ENCODE assay signal across 30 cellular contexts in genomic region chr6:141846639-141847038, GRCh38.
DNase-seq lines count a peak whose midpoint lies in the region; ATAC-seq and TF ChIP-seq lines count a peak whose summit lies in the region.
"Had no signal": no experiment of that assay in that cellular context is flagged by ENCODE, and none has a peak within 500 bp of the region (broad histone marks: within the 10 kb centered on the region; RNA-seq: fewer than 3 reads in every experiment).

No MANE protein-coding gene starts in this region.

- no peaks in the 10 kb centered on the region for H3K36me3 ChIP-seq in effector memory CD4-positive, alpha-beta T cell (ENCODE audit: control insufficient read depth, insufficient read depth, low read length)
- H3K36me3 ChIP-seq in smooth muscle cell (ENCODE audit: low read depth) = no peaks in the 10 kb centered on the region
- H3K36me3 ChIP-seq: BE2C, HAP-1, MG63, SJSA1 had no signal

- no peak for DNase-seq in activated CD8-positive, alpha-beta memory T cell treated with anti-CD3 and anti-CD28 coated beads, Interleukin-2, amount 10 ng/mL, durations not matched to agents 7 days and 5 days
- DNase-seq in activated CD8-positive, alpha-beta memory T cell treated with anti-CD3 and anti-CD28 coated beads, Interleukin-2, amount 50 U/mL, for 4 hours = no peak
- no peak for DNase-seq in T-helper 17 cell
- DNase-seq in effector memory CD4-positive, alpha-beta T cell = no peak
- no peak for DNase-seq in MV-4-11 (lab: John Stamatoyannopoulos, UW)
- no peak for DNase-seq in smooth muscle cell (lab: John Stamatoyannopoulos, UW; ENCODE audit: unreplicated experiment)
- DNase-seq in activated CD4-positive, alpha-beta T cell treated with anti-CD3 and anti-CD28 coated beads, Interleukin-2, amount 10 ng/mL, durations not matched to agents 7 days and 5 days = no peak
- DNase-seq: 8988T, ACHN, BE2C, Calu3, DMS79 treated with DMSO at 0.1 percent for 48 hours, GF-D8, GOT3, HFFc6, IMR-90, KG1, MG63, NCI-H1048, NCI-H1417, NCI-H1694, NCI-H2029 treated with DMSO at 0.1 percent for 48 hours, NCI-H446 treated with DMSO at 0.1 percent for 48 hours, NCI-H82, PC-9, Right ventricle myocardium superior had no signal

- POLR2A ChIA-PET in activated CD4-positive, alpha-beta T cell treated with anti-CD3 and anti-CD28 coated beads, Interleukin-2, amount 10 ng/mL, durations not matched to agents 7 days and 5 days (lab: Charles Lee) = no interaction called here

- no peaks in the 10 kb centered on the region for H3F3A ChIP-seq in smooth muscle cell (ENCODE audit: low read depth)

- H3K4me1 Mint-ChIP-seq in activated CD8-positive, alpha-beta memory T cell treated with anti-CD3 and anti-CD28 coated beads, Interleukin-2, amount 10 ng/mL, durations not matched to agents 7 days and 5 days = peaks cover 28% of the 10 kb centered on the region
- H3K4me1 Mint-ChIP-seq in T-helper 17 cell = peaks cover 25% of the 10 kb centered on the region
- peaks cover 17% of the 10 kb centered on the region for H3K4me1 Mint-ChIP-seq in activated CD4-positive, alpha-beta T cell treated with anti-CD3 and anti-CD28 coated beads, Interleukin-2, amount 10 ng/mL, durations not matched to agents 7 days and 5 days
- H3K4me1 Mint-ChIP-seq: CD14-positive monocyte had no signal

- H2AFZ ChIP-seq in smooth muscle cell (ENCODE audit: low read depth) = no peak overlapping the region
- H2AFZ ChIP-seq: PC-9 had no signal

- H3K36me3 Mint-ChIP-seq in activated CD8-positive, alpha-beta memory T cell treated with anti-CD3 and anti-CD28 coated beads, Interleukin-2, amount 10 ng/mL, durations not matched to agents 7 days and 5 days = peaks cover 2% of the 10 kb centered on the region
- H3K36me3 Mint-ChIP-seq in T-helper 17 cell (ENCODE audit: low read depth) = peaks cover 2% of the 10 kb centered on the region
- H3K36me3 Mint-ChIP-seq in activated CD4-positive, alpha-beta T cell treated with anti-CD3 and anti-CD28 coated beads, Interleukin-2, amount 10 ng/mL, durations not matched to agents 7 days and 5 days (ENCODE audit: low read depth) = no peaks in the 10 kb centered on the region
- H3K36me3 Mint-ChIP-seq: CD14-positive monocyte had no signal

- ATAC-seq in activated CD8-positive, alpha-beta memory T cell treated with anti-CD3 and anti-CD28 coated beads, Interleukin-2, amount 10 ng/mL, durations not matched to agents 7 days and 5 days = no peak
- ATAC-seq in T-helper 17 cell (no peak), HG03108 (IDR thresholded peaks at IDR 0.05; ENCODE audit: unreplicated experiment) (no peak)

- no peaks in the 10 kb centered on the region for H3K4me1 ChIP-seq in effector memory CD4-positive, alpha-beta T cell (ENCODE audit: control insufficient read depth, insufficient read depth, low read length, poor library complexity, severe bottlenecking)
- no peaks in the 10 kb centered on the region for H3K4me1 ChIP-seq in smooth muscle cell (ENCODE audit: low read depth)
- H3K4me1 ChIP-seq: BE2C, SJSA1 had no signal

- no peak for TF ChIP-seq CTCF in smooth muscle cell (IDR thresholded peaks at IDR 0.05; ENCODE audit: borderline replicate concordance, insufficient read depth, poor library complexity, severe bottlenecking)

- no peaks in the 10 kb centered on the region for H3K27me3 Mint-ChIP-seq in activated CD8-positive, alpha-beta memory T cell treated with anti-CD3 and anti-CD28 coated beads, Interleukin-2, amount 10 ng/mL, durations not matched to agents 7 days and 5 days
- H3K27me3 Mint-ChIP-seq in T-helper 17 cell = no peaks in the 10 kb centered on the region
- H3K27me3 Mint-ChIP-seq in activated CD4-positive, alpha-beta T cell treated with anti-CD3 and anti-CD28 coated beads, Interleukin-2, amount 10 ng/mL, durations not matched to agents 7 days and 5 days = no peaks in the 10 kb centered on the region

- H3K9ac ChIP-seq in smooth muscle cell (ENCODE audit: low read depth) = no peak overlapping the region

- no peaks in the 10 kb centered on the region for H3K9me3 Mint-ChIP-seq in activated CD8-positive, alpha-beta memory T cell treated with anti-CD3 and anti-CD28 coated beads, Interleukin-2, amount 10 ng/mL, durations not matched to agents 7 days and 5 days (ENCODE audit: low read depth)
- no peaks in the 10 kb centered on the region for H3K9me3 Mint-ChIP-seq in activated CD4-positive, alpha-beta T cell treated with anti-CD3 and anti-CD28 coated beads, Interleukin-2, amount 10 ng/mL, durations not matched to agents 7 days and 5 days
- H3K9me3 Mint-ChIP-seq: HFFc6 had no signal

- no peaks in the 10 kb centered on the region for H3K79me2 ChIP-seq in smooth muscle cell (ENCODE audit: low read depth)

- no peaks in the 10 kb centered on the region for H3K9me3 ChIP-seq in T-helper 17 cell (ENCODE audit: control insufficient read depth, low read length, poor library complexity, severe bottlenecking)
- H3K9me3 ChIP-seq in effector memory CD4-positive, alpha-beta T cell (ENCODE audit: control insufficient read depth, low read length) = no peaks in the 10 kb centered on the region
- H3K9me3 ChIP-seq in smooth muscle cell (replicated peaks; ENCODE audit: low read depth) = no peaks in the 10 kb centered on the region
- H3K9me3 ChIP-seq: BE2C, HAP-1, MG63, SJSA1 had no signal

- no peak overlapping the region for H3K4me2 ChIP-seq in smooth muscle cell
- H3K4me2 ChIP-seq: PC-9 had no signal

- H3K27ac Mint-ChIP-seq in activated CD8-positive, alpha-beta memory T cell treated with anti-CD3 and anti-CD28 coated beads, Interleukin-2, amount 10 ng/mL, durations not matched to agents 7 days and 5 days = no peak overlapping the region
- H3K27ac Mint-ChIP-seq in T-helper 17 cell = peak overlapping the region; percentile 90
- no peak overlapping the region for H3K27ac Mint-ChIP-seq in activated CD4-positive, alpha-beta T cell treated with anti-CD3 and anti-CD28 coated beads, Interleukin-2, amount 10 ng/mL, durations not matched to agents 7 days and 5 days
- H3K27ac Mint-ChIP-seq: CD14-positive monocyte, HFFc6 had no signal

- CTCF ChIA-PET in activated CD8-positive, alpha-beta memory T cell treated with anti-CD3 and anti-CD28 coated beads, Interleukin-2, amount 10 ng/mL, durations not matched to agents 7 days and 5 days (lab: Charles Lee) = no interaction called here
- CTCF ChIA-PET in activated CD4-positive, alpha-beta T cell treated with anti-CD3 and anti-CD28 coated beads, Interleukin-2, amount 10 ng/mL, durations not matched to agents 7 days and 5 days (lab: Charles Lee) = no interaction called here

- 98% methylated on average over 4 of the region's 4 CpGs for WGBS in smooth muscle cell (ENCODE audit: low lambda C conversion rate)

- H3K27ac ChIP-seq in effector memory CD4-positive, alpha-beta T cell (ENCODE audit: insufficient read depth, low read length, poor library complexity, severe bottlenecking) = peak overlapping the region; percentile 2
- H3K27ac ChIP-seq in smooth muscle cell (ENCODE audit: low read depth) = no peak overlapping the region
- H3K27ac ChIP-seq: PC-9, SJSA1 had no signal

- H3K27me3 ChIP-seq in effector memory CD4-positive, alpha-beta T cell (replicated peaks; ENCODE audit: control insufficient read depth, insufficient read depth, low read length, poor library complexity, severe bottlenecking) = no peaks in the 10 kb centered on the region
- H3K27me3 ChIP-seq in smooth muscle cell (ENCODE audit: low read depth) = no peaks in the 10 kb centered on the region
- H3K27me3 ChIP-seq: BE2C, MG63, SJSA1 had no signal

- H3K4me3 ChIP-seq in effector memory CD4-positive, alpha-beta T cell (ENCODE audit: insufficient read depth, low read depth, low read length, poor library complexity, severe bottlenecking) = no peak overlapping the region
- no peak overlapping the region for H3K4me3 ChIP-seq in smooth muscle cell
- H3K4me3 ChIP-seq: HAP-1, MG63, PC-9, SJSA1 had no signal

- H4K20me1 ChIP-seq in smooth muscle cell (ENCODE audit: low read depth) = no peaks in the 10 kb centered on the region

- H3K4me3 Mint-ChIP-seq in activated CD8-positive, alpha-beta memory T cell treated with anti-CD3 and anti-CD28 coated beads, Interleukin-2, amount 10 ng/mL, durations not matched to agents 7 days and 5 days = peak overlapping the region; percentile 13
- H3K4me3 Mint-ChIP-seq in T-helper 17 cell = peak overlapping the region; percentile 57
- H3K4me3 Mint-ChIP-seq in activated CD4-positive, alpha-beta T cell treated with anti-CD3 and anti-CD28 coated beads, Interleukin-2, amount 10 ng/mL, durations not matched to agents 7 days and 5 days = no peak overlapping the region
- H3K4me3 Mint-ChIP-seq: CD14-positive monocyte, HFFc6 had no signal
